14 cellular contexts compared by ENCODE assay signal in genomic region chr3:139199421-139200010, GRCh38.
"Had no signal": no experiment of that assay in that cellular context is flagged by ENCODE, and none has a peak within 500 bp of the region (broad histone marks: within the 10 kb centered on the region; RNA-seq: fewer than 3 reads in every experiment).

No MANE protein-coding gene starts in this region.

- H3K27me3 ChIP-seq: tibial artery had no signal

- H3K36me3 Mint-ChIP-seq: activated CD4-positive, alpha-beta memory T cell treated with anti-CD3 and anti-CD28 coated beads for 36 hours; activated naive CD8-positive, alpha-beta T cell; natural killer cell; stimulated activated effector memory CD8-positive, alpha-beta T cell treated with anti-CD3 and anti-CD28 coated beads, Interleukin-12 subunit alpha, Interleukin-12 subunit beta, amount 100 ng/mL, for 72 hours had no signal

- H3K27ac Mint-ChIP-seq: activated CD4-positive, alpha-beta memory T cell treated with anti-CD3 and anti-CD28 coated beads for 36 hours; activated naive CD8-positive, alpha-beta T cell; natural killer cell; stimulated activated effector memory CD8-positive, alpha-beta T cell treated with anti-CD3 and anti-CD28 coated beads, Interleukin-12 subunit alpha, Interleukin-12 subunit beta, amount 100 ng/mL, for 72 hours had no signal

- H3K36me3 ChIP-seq: tibial artery had no signal

- H3K27ac ChIP-seq: tibial artery had no signal

- H3K4me1 Mint-ChIP-seq: natural killer cell; stimulated activated effector memory CD8-positive, alpha-beta T cell treated with anti-CD3 and anti-CD28 coated beads, Interleukin-12 subunit alpha, Interleukin-12 subunit beta, amount 100 ng/mL, for 72 hours had no signal

- H3K4me3 ChIP-seq: mucosa of descending colon, tibial artery had no signal

- DNase-seq: activated CD4-positive, alpha-beta memory T cell treated with anti-CD3 and anti-CD28 coated beads for 36 hours; activated CD4-positive, CD25-positive, alpha-beta regulatory T cell treated with anti-CD3 and anti-CD28 coated beads, Interleukin-2, amount 50 U/mL, for 72 hours; activated gamma-delta T cell; activated T-cell treated with anti-CD3 and anti-CD28 coated beads, Interleukin-2, amount 50 U/mL, for 4 hours; cerebellar nuclear complex; dermis blood vessel endothelial cell; head of caudate nucleus; mucosa of descending colon; natural killer cell; right cardiac atrium; tibial artery had no signal

- H3K4me3 Mint-ChIP-seq: activated CD4-positive, alpha-beta memory T cell treated with anti-CD3 and anti-CD28 coated beads for 36 hours; activated naive CD8-positive, alpha-beta T cell; activated T-cell treated with anti-CD3 and anti-CD28 coated beads, Interleukin-2, amount 50 U/mL, for 4 hours; natural killer cell; stimulated activated effector memory CD8-positive, alpha-beta T cell treated with anti-CD3 and anti-CD28 coated beads, Interleukin-12 subunit alpha, Interleukin-12 subunit beta, amount 100 ng/mL, for 72 hours had no signal

- ATAC-seq: activated T-cell treated with anti-CD3 and anti-CD28 coated beads, Interleukin-2, amount 50 U/mL, for 4 hours; left lobe of liver; natural killer cell; right cardiac atrium; stimulated activated effector memory CD8-positive, alpha-beta T cell treated with anti-CD3 and anti-CD28 coated beads, Interleukin-12 subunit alpha, Interleukin-12 subunit beta, amount 100 ng/mL, for 72 hours had no signal
